ENCODE assay signal across 17 cellular contexts in genomic region chr4:61380865-61381264, GRCh38.
DNase-seq lines count a peak whose midpoint lies in the region; ATAC-seq and TF ChIP-seq lines count a peak whose summit lies in the region.
"Had no signal": no experiment of that assay in that cellular context is flagged by ENCODE, and none has a peak within 500 bp of the region (broad histone marks: within the 10 kb centered on the region; RNA-seq: fewer than 3 reads in every experiment).

No MANE protein-coding gene starts in this region.

- H3K36me3 Mint-ChIP-seq in GM23338 (ENCODE audit: low read depth): peaks cover 12% of the 10 kb centered on the region
- H3K36me3 Mint-ChIP-seq in activated T-helper 1 cell treated with anti-CD3 and anti-CD28 coated beads, Interleukin-12 subunit alpha, Interleukin-12 subunit beta, Interleukin-2, Interleukin-4 antibody, amounts not matched to agents 30 ng/mL and 10 ng/mL and 1 ng/mL, durations not matched to agents 14 hours and 24 hours and 36 hours (ENCODE audit: low read depth): no peaks in the 10 kb centered on the region
- H3K36me3 Mint-ChIP-seq: activated naive CD8-positive, alpha-beta T cell had no signal

- H3K27me3 ChIP-seq in GM23338 (ENCODE audit: insufficient read depth): no peaks in the 10 kb centered on the region

- DNase-seq in GM23338 (ENCODE audit: low spot score): peak; percentile 50
- peak; percentile 58 for DNase-seq in NCI-H1436 treated with DMSO at 0.1 percent for 48 hours (lab: John Stamatoyannopoulos, UW)
- DNase-seq in NCI-H345 (lab: John Stamatoyannopoulos, UW): peak; percentile 42
- DNase-seq in iPS-NIHi7 (ENCODE audit: extremely low spot score): peak; percentile 13
- DNase-seq in HuH-7 (ENCODE audit: low spot score): no peak
- no peak for DNase-seq in SW480 (ENCODE audit: low spot score)
- no peak for DNase-seq in activated T-helper 1 cell treated with anti-CD3 and anti-CD28 coated beads, Interleukin-12 subunit alpha, Interleukin-12 subunit beta, Interleukin-2, Interleukin-4 antibody, amounts not matched to agents 30 ng/mL and 10 ng/mL and 1 ng/mL, durations not matched to agents 14 hours and 24 hours and 36 hours (ENCODE audit: low spot score)
- DNase-seq: activated CD4-positive, alpha-beta T cell treated with anti-CD3 and anti-CD28 coated beads, Interleukin-2, amount 10 ng/mL, durations not matched to agents 7 days and 5 days; C1 segment of cervical spinal cord; foreskin fibroblast; lower lobe of right lung; stimulated activated CD4-positive, alpha-beta T cell treated with anti-CD3 and anti-CD28 coated beads, Interleukin-15, amount 100 ng/mL, for 24 hours; T-helper 17 cell had no signal

- peaks cover 8% of the 10 kb centered on the region; the same call in 2 of the 3 replicates for H3K9me3 Mint-ChIP-seq in GM23338
- no peaks in the 10 kb centered on the region for H3K9me3 Mint-ChIP-seq in activated T-helper 1 cell treated with anti-CD3 and anti-CD28 coated beads, Interleukin-12 subunit alpha, Interleukin-12 subunit beta, Interleukin-2, Interleukin-4 antibody, amounts not matched to agents 30 ng/mL and 10 ng/mL and 1 ng/mL, durations not matched to agents 14 hours and 24 hours and 36 hours
- H3K9me3 Mint-ChIP-seq: type B pancreatic cell had no signal

- H2AFZ ChIP-seq in GM23338: no peak overlapping the region

- no peaks in the 10 kb centered on the region for H4K20me1 ChIP-seq in GM23338 (replicated peaks; ENCODE audit: insufficient read depth)

- peaks cover 33% of the 10 kb centered on the region for H3K4me1 ChIP-seq in GM23338 (ENCODE audit: insufficient read depth)
- H3K4me1 ChIP-seq: lower lobe of right lung had no signal

- no peaks in the 10 kb centered on the region for H3F3A ChIP-seq in GM23338 (replicated peaks; ENCODE audit: low read depth)

- no peak for TF ChIP-seq CTCF in GM23338 (conservative IDR thresholded peaks at IDR 0.05; ENCODE audit: low read depth in 2 of 2)

- peaks cover 11% of the 10 kb centered on the region; the same call in 1 of the 2 replicates for H3K79me2 ChIP-seq in GM23338 (replicated peaks; ENCODE audit: insufficient read depth)

- peak; percentile 77 for ATAC-seq in GM23338
- ATAC-seq: activated T-helper 17 cell treated with anti-CD3 and anti-CD28 coated beads, Interleukin-2, amount 50 U/mL, for 72 hours; lower lobe of right lung; sciatic nerve; T-helper 17 cell had no signal

- no peaks in the 10 kb centered on the region for H3K36me3 ChIP-seq in GM23338 (ENCODE audit: insufficient read depth)
- H3K36me3 ChIP-seq: lower lobe of right lung had no signal

- peaks cover 38% of the 10 kb centered on the region for H3K4me1 Mint-ChIP-seq in GM23338
- no peaks in the 10 kb centered on the region for H3K4me1 Mint-ChIP-seq in activated T-helper 1 cell treated with anti-CD3 and anti-CD28 coated beads, Interleukin-12 subunit alpha, Interleukin-12 subunit beta, Interleukin-2, Interleukin-4 antibody, amounts not matched to agents 30 ng/mL and 10 ng/mL and 1 ng/mL, durations not matched to agents 14 hours and 24 hours and 36 hours (ENCODE audit: low read depth)
- H3K4me1 Mint-ChIP-seq: activated CD4-positive, alpha-beta T cell treated with anti-CD3 and anti-CD28 coated beads, Interleukin-2, amount 10 ng/mL, durations not matched to agents 7 days and 5 days; activated T-helper 17 cell treated with anti-CD3 and anti-CD28 coated beads, Interleukin-2, amount 50 U/mL, for 72 hours; T-helper 17 cell had no signal

- H3K9me2 ChIP-seq in GM23338 (ENCODE audit: insufficient read depth): no peaks in the 10 kb centered on the region

- intact Hi-C loops in activated T-helper 1 cell treated with anti-CD3 and anti-CD28 coated beads, Interleukin-12 subunit alpha, Interleukin-12 subunit beta, Interleukin-2, Interleukin-4 antibody, amounts not matched to agents 30 ng/mL and 10 ng/mL and 1 ng/mL, durations not matched to agents 14 hours and 24 hours and 36 hours (cut with micrococcal nuclease): no loop called here

- peaks cover 2% of the 10 kb centered on the region for H3K27me3 Mint-ChIP-seq in GM23338 (ENCODE audit: insufficient read depth, low read depth, poor library complexity)
- no peaks in the 10 kb centered on the region for H3K27me3 Mint-ChIP-seq in activated T-helper 1 cell treated with anti-CD3 and anti-CD28 coated beads, Interleukin-12 subunit alpha, Interleukin-12 subunit beta, Interleukin-2, Interleukin-4 antibody, amounts not matched to agents 30 ng/mL and 10 ng/mL and 1 ng/mL, durations not matched to agents 14 hours and 24 hours and 36 hours (ENCODE audit: insufficient read depth)
- H3K27me3 Mint-ChIP-seq: activated CD4-positive, alpha-beta T cell treated with anti-CD3 and anti-CD28 coated beads, Interleukin-2, amount 10 ng/mL, durations not matched to agents 7 days and 5 days; activated naive CD8-positive, alpha-beta T cell; activated T-helper 17 cell treated with anti-CD3 and anti-CD28 coated beads, Interleukin-2, amount 50 U/mL, for 72 hours; T-helper 17 cell; type B pancreatic cell had no signal

- H3K4me3 Mint-ChIP-seq in GM23338: no peak overlapping the region
- no peak overlapping the region for H3K4me3 Mint-ChIP-seq in activated T-helper 1 cell treated with anti-CD3 and anti-CD28 coated beads, Interleukin-12 subunit alpha, Interleukin-12 subunit beta, Interleukin-2, Interleukin-4 antibody, amounts not matched to agents 30 ng/mL and 10 ng/mL and 1 ng/mL, durations not matched to agents 14 hours and 24 hours and 36 hours
- H3K4me3 Mint-ChIP-seq: activated CD4-positive, alpha-beta T cell treated with anti-CD3 and anti-CD28 coated beads, Interleukin-2, amount 10 ng/mL, durations not matched to agents 7 days and 5 days; activated naive CD8-positive, alpha-beta T cell; activated T-helper 17 cell treated with anti-CD3 and anti-CD28 coated beads, Interleukin-2, amount 50 U/mL, for 72 hours; T-helper 17 cell; type B pancreatic cell had no signal

- H3K4me3 ChIP-seq in GM23338: no peak overlapping the region
- H3K4me3 ChIP-seq: lower lobe of right lung had no signal

- H3K4me2 ChIP-seq in GM23338: peak overlapping the region; percentile 15; the same call in 1 of the 2 replicates

- peak overlapping the region; percentile 46; the same call in 1 of the 2 replicates for H3K27ac ChIP-seq in GM23338 (ENCODE audit: low read depth)
- H3K27ac ChIP-seq: lower lobe of right lung had no signal

- H3K27ac Mint-ChIP-seq in GM23338: peak overlapping the region; percentile 77
- H3K27ac Mint-ChIP-seq in activated T-helper 1 cell treated with anti-CD3 and anti-CD28 coated beads, Interleukin-12 subunit alpha, Interleukin-12 subunit beta, Interleukin-2, Interleukin-4 antibody, amounts not matched to agents 30 ng/mL and 10 ng/mL and 1 ng/mL, durations not matched to agents 14 hours and 24 hours and 36 hours: no peak overlapping the region
- H3K27ac Mint-ChIP-seq: activated CD4-positive, alpha-beta T cell treated with anti-CD3 and anti-CD28 coated beads, Interleukin-2, amount 10 ng/mL, durations not matched to agents 7 days and 5 days; activated naive CD8-positive, alpha-beta T cell; activated T-helper 17 cell treated with anti-CD3 and anti-CD28 coated beads, Interleukin-2, amount 50 U/mL, for 72 hours; T-helper 17 cell; type B pancreatic cell had no signal

TF ChIP-seq in GM23338, 12 proteins besides CTCF, POLR2A, EP300 and RAD21:
- no peak for TF ChIP-seq ZNF114 (CRISPR knock-in tag; IDR thresholded peaks at IDR 0.05)
- TF ChIP-seq NANOG (IDR thresholded peaks at IDR 0.05; ENCODE audit: borderline replicate concordance): peak; percentile 23; the same call in 1 of the 2 replicates

Comparison
In these comparisons a context has a peak if more than half of its experiments do, and no peak if none do; other contexts are left out.
1. DNase-seq: peak in GM23338 (single experiment), NCI-H1436 treated with DMSO at 0.1 percent for 48 hours (single experiment), NCI-H345 (single experiment) and iPS-NIHi7 (single experiment); none in HuH-7 (single experiment), SW480 (single experiment) and activated T-helper 1 cell treated with anti-CD3 and anti-CD28 coated beads, Interleukin-12 subunit alpha, Interleukin-12 subunit beta, Interleukin-2, Interleukin-4 antibody, amounts not matched to agents 30 ng/mL and 10 ng/mL and 1 ng/mL, durations not matched to agents 14 hours and 24 hours and 36 hours (single experiment).